ENCODE assay signal across 10 cellular contexts in genomic region chr5:107858788-107859187, GRCh38.
"Had no signal": no experiment of that assay in that cellular context is flagged by ENCODE, and none has a peak within 500 bp of the region (broad histone marks: within the 10 kb centered on the region; RNA-seq: fewer than 3 reads in every experiment).

No MANE protein-coding gene starts in this region.

- H3K36me3 ChIP-seq: HAP-1 had no signal

- H2AFZ ChIP-seq: GM23248 had no signal

- H3K4me1 ChIP-seq: HAP-1 had no signal

- H3K9me3 ChIP-seq: HAP-1 had no signal

- H3K4me3 Mint-ChIP-seq: HFFc6, IgD-negative memory B cell had no signal

- ATAC-seq: HCT116, HepG2 had no signal

- H3K9ac ChIP-seq: GM23248 had no signal

- H3K4me3 ChIP-seq: GM23248, HAP-1 had no signal

- H3K27ac Mint-ChIP-seq: HFFc6, IgD-negative memory B cell had no signal

- DNase-seq: GM23248, GOT3, H7, HFFc6, KBM-7 had no signal

- H3K9me3 Mint-ChIP-seq: IgD-negative memory B cell had no signal

- H3K4me1 Mint-ChIP-seq: IgD-negative memory B cell had no signal

- H3K27ac ChIP-seq: GM23248, HL-60 had no signal

- FAIRE-seq: HepG2 had no signal

- H3K27me3 Mint-ChIP-seq: IgD-negative memory B cell had no signal
